Comparison of ENCODE assay signal across 24 cellular contexts in the genomic region with DNA sequence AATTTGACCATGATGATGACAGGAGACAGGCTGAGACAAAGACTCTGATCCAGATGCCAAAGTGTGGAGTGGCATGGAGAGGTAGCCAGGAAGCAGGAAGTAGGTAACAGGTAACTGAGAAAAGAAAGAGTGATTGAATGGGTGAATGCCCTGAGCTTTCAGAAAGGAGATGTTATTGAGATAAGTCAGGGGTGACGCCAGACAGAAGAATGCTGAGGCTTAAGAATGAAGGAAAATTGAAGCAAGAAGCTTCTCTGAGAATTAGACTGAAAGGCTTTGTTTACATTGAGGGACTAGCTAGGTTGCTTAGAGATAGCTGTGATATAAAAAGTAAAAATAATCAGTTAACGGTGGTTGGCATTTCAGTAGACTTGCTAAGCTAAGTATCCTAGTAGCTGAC.
DNase-seq lines count a peak whose midpoint lies in the region; ATAC-seq lines count a peak whose summit lies in the region.
"Had no signal": no experiment of that assay in that cellular context is flagged by ENCODE, and none has a peak within 500 bp of the region (broad histone marks: within the 10 kb centered on the region; RNA-seq: fewer than 3 reads in every experiment).

No MANE protein-coding gene starts in this region.

- no peaks in the 10 kb centered on the region for H3K27me3 ChIP-seq in right cardiac atrium (ENCODE audit: control insufficient read depth, insufficient read depth)
- H3K27me3 ChIP-seq: cardiac muscle cell, colonic mucosa, hepatocyte, left lung, Peyer's patch, tibial artery had no signal

- no peak overlapping the region for H3K4me3 ChIP-seq in right cardiac atrium (ENCODE audit: low read length)
- H3K4me3 ChIP-seq: cardiac muscle cell, colonic mucosa, hepatocyte, left lung, Peyer's patch, skin epidermis, tibial artery had no signal

- WGBS in right cardiac atrium, result 73% methylated on average over 2 of the region's 2 CpGs

- no peak for ATAC-seq in right cardiac atrium
- no peak for ATAC-seq in GM18498 (IDR thresholded peaks at IDR 0.05; ENCODE audit: unreplicated experiment)
- ATAC-seq: activated CD8-positive, alpha-beta memory T cell treated with anti-CD3 and anti-CD28 coated beads, Interleukin-2, amount 10 ng/mL, durations not matched to agents 7 days and 5 days; esophagus mucosa; left lung; T-cell had no signal

- intact Hi-C loops in right cardiac atrium (cut with DNase I), result no loop called here

- H3K4me1 ChIP-seq in right cardiac atrium (ENCODE audit: control insufficient read depth, insufficient read depth, low read length), result no peaks in the 10 kb centered on the region
- H3K4me1 ChIP-seq: colonic mucosa, left lung, Peyer's patch, tibial artery had no signal

- H3K27ac ChIP-seq in right cardiac atrium (ENCODE audit: low read length), result no peak overlapping the region
- H3K27ac ChIP-seq: cardiac muscle cell, colonic mucosa, hepatocyte, left lung, Peyer's patch, skin epidermis, tibial artery had no signal

- H3K9me3 ChIP-seq in right cardiac atrium (ENCODE audit: control insufficient read depth, low read length), result no peaks in the 10 kb centered on the region
- H3K9me3 ChIP-seq: colonic mucosa, Peyer's patch, tibial artery had no signal

- DNase-seq in EH (ENCODE audit: low read depth) (peak; percentile 72), HT-29 (ENCODE audit: low spot score) (peak; percentile 9), dedifferentiated amniotic fluid mesenchymal stem cell (ENCODE audit: extremely low spot score) (peak; percentile 16), renal cortical epithelial cell (ENCODE audit: low read depth) (peak; percentile 39), 8988T (no peak), right cardiac atrium (no peak)
- DNase-seq: activated B cell treated with CpG ODN at 0.5 μM for 24 hours; activated CD8-positive, alpha-beta memory T cell treated with anti-CD3 and anti-CD28 coated beads, Interleukin-2, amount 10 ng/mL, durations not matched to agents 7 days and 5 days; activated naive CD4-positive, alpha-beta T cell treated with anti-CD3 and anti-CD28 coated beads, Interleukin-2, amount 50 U/mL, for 16 hours; CD4-positive, CD25-positive, alpha-beta regulatory T cell; colonic mucosa; effector memory CD4-positive, alpha-beta T cell; left lung; NCI-H1105; NCI-H2029; Peyer's patch; stimulated activated CD4-positive, alpha-beta T cell treated with anti-CD3 and anti-CD28 coated beads, Interleukin-1b, Interleukin-23, amount 100 ng/mL, for 48 hours; T-cell; tibial artery had no signal

Comparison
In these comparisons a context has a peak if more than half of its experiments do, and no peak if none do; other contexts are left out.
1. DNase-seq: peak in EH (single experiment), HT-29 (single experiment), dedifferentiated amniotic fluid mesenchymal stem cell (single experiment) and renal cortical epithelial cell (single experiment); none in 8988T (single experiment) and right cardiac atrium (0 of 3).